ENCODE assay signal across 36 cellular contexts in genomic region chr18:79372991-79373390, GRCh38.
"Had no signal": no experiment of that assay in that cellular context is flagged by ENCODE, and none has a peak within 500 bp of the region (broad histone marks: within the 10 kb centered on the region; RNA-seq: fewer than 3 reads in every experiment).

No MANE protein-coding gene starts in this region.

- H3K4me1 ChIP-seq: breast epithelium, gastrocnemius medialis, neural progenitor cell, parathyroid adenoma, right atrium auricular region, testis had no signal

- H3K27ac ChIP-seq: breast epithelium, epithelial cell of prostate, esophagus squamous epithelium, gastrocnemius medialis, hepatocyte, neural progenitor cell, parathyroid adenoma, right atrium auricular region, testis, WERI-Rb-1 had no signal

- FAIRE-seq: keratinocyte, TTC549, urothelium cell line had no signal

- H3K27me3 ChIP-seq: breast epithelium, esophagus squamous epithelium, gastrocnemius medialis, hepatocyte, neural progenitor cell, right atrium auricular region, testis had no signal

- H3K27me3 Mint-ChIP-seq: activated naive CD4-positive, alpha-beta T cell treated with anti-CD3 and anti-CD28 coated beads, Interleukin-2, amount 10 ng/mL, durations not matched to agents 7 days and 5 days; activated naive CD8-positive, alpha-beta T cell treated with anti-CD3 and anti-CD28 coated beads, Interleukin-2, amount 50 U/mL, for 24 hours; central memory CD8-positive, alpha-beta T cell; dendritic cell treated with granulocyte-macrophage colony-stimulating factor and Interleukin-4, amounts not matched to agents 40 ng/mL and 50 ng/mL, for 4 days; stimulated activated memory B cell treated with anti-CD40 and anti-IgM and Interleukin-4, amounts not matched to agents 10 μg/mL and 1 μg/mL and 100 μg/mL, for 72 hours; stimulated activated naive CD8-positive, alpha-beta T cell treated with anti-CD3 and anti-CD28 coated beads, Interleukin-15, amount 100 ng/mL, for 72 hours had no signal

- H3K4me3 ChIP-seq: breast epithelium, esophagus squamous epithelium, gastrocnemius medialis, hepatocyte, neural progenitor cell, right atrium auricular region, smooth muscle cell, testis had no signal

- H3K9me3 ChIP-seq: breast epithelium, esophagus squamous epithelium, gastrocnemius medialis, right atrium auricular region, testis had no signal

- H3K4me3 Mint-ChIP-seq: activated naive CD4-positive, alpha-beta T cell treated with anti-CD3 and anti-CD28 coated beads, Interleukin-2, amount 10 ng/mL, durations not matched to agents 7 days and 5 days; activated naive CD8-positive, alpha-beta T cell treated with anti-CD3 and anti-CD28 coated beads, Interleukin-2, amount 50 U/mL, for 24 hours; central memory CD8-positive, alpha-beta T cell; dendritic cell treated with granulocyte-macrophage colony-stimulating factor and Interleukin-4, amounts not matched to agents 40 ng/mL and 50 ng/mL, for 4 days; natural killer cell; neural progenitor cell; stimulated activated memory B cell treated with anti-CD40 and anti-IgM and Interleukin-4, amounts not matched to agents 10 μg/mL and 1 μg/mL and 100 μg/mL, for 72 hours; stimulated activated naive CD8-positive, alpha-beta T cell treated with anti-CD3 and anti-CD28 coated beads, Interleukin-15, amount 100 ng/mL, for 72 hours; T-helper 1 cell treated with Interleukin-12 subunit alpha and Interleukin-12 subunit beta and Interleukin-4 antibody, amounts not matched to agents 30 μg/mL and 1 μg/mL, for 36 hours had no signal

- H3K36me3 ChIP-seq: breast epithelium, neural progenitor cell had no signal

- H3K27ac Mint-ChIP-seq: activated naive CD4-positive, alpha-beta T cell treated with anti-CD3 and anti-CD28 coated beads, Interleukin-2, amount 10 ng/mL, durations not matched to agents 7 days and 5 days; activated naive CD8-positive, alpha-beta T cell treated with anti-CD3 and anti-CD28 coated beads, Interleukin-2, amount 50 U/mL, for 24 hours; dendritic cell treated with granulocyte-macrophage colony-stimulating factor and Interleukin-4, amounts not matched to agents 40 ng/mL and 50 ng/mL, for 4 days; natural killer cell; neural progenitor cell; stimulated activated memory B cell treated with anti-CD40 and anti-IgM and Interleukin-4, amounts not matched to agents 10 μg/mL and 1 μg/mL and 100 μg/mL, for 72 hours; stimulated activated naive CD8-positive, alpha-beta T cell treated with anti-CD3 and anti-CD28 coated beads, Interleukin-15, amount 100 ng/mL, for 72 hours; T-helper 1 cell treated with Interleukin-12 subunit alpha and Interleukin-12 subunit beta and Interleukin-4 antibody, amounts not matched to agents 30 μg/mL and 1 μg/mL, for 36 hours had no signal

- DNase-seq: activated CD4-positive, alpha-beta T cell treated with anti-CD3 and anti-CD28 coated beads, Interleukin-2, amount 50 U/mL, for 1 hour; activated CD8-positive, alpha-beta memory T cell treated with anti-CD3 and anti-CD28 coated beads for 24 hours; activated effector memory CD4-positive, alpha-beta T cell treated with anti-CD3 and anti-CD28 coated beads, Interleukin-2, amount 50 U/mL, for 16 hours; activated naive CD4-positive, alpha-beta T cell treated with anti-CD3 and anti-CD28 coated beads, Interleukin-2, amount 10 ng/mL, durations not matched to agents 7 days and 5 days; activated naive CD8-positive, alpha-beta T cell treated with anti-CD3 and anti-CD28 coated beads, Interleukin-2, amount 50 U/mL, for 24 hours; amygdala; effector CD4-positive, alpha-beta T cell; esophagus squamous epithelium; gastrocnemius medialis; left colon; mesenchymal stem cell; natural killer cell; occipital lobe; stimulated activated CD4-positive, alpha-beta T cell treated with anti-CD3 and anti-CD28 coated beads, Interleukin-1b, Interleukin-23, amount 100 ng/mL, for 48 hours; stimulated activated CD4-positive, alpha-beta T cell treated with anti-CD3 and anti-CD28 coated beads, Interleukin-4, amount 100 ng/mL, for 4 hours; stimulated activated CD8-positive, alpha-beta memory T cell treated with anti-CD3 and anti-CD28 coated beads, Interleukin-4, amount 100 ng/mL, for 48 hours; stimulated activated naive CD8-positive, alpha-beta T cell treated with anti-CD3 and anti-CD28 coated beads, Interleukin-15, amount 100 ng/mL, for 72 hours; SW 1271; T-helper 9 cell; trophoblast cell; WERI-Rb-1 had no signal

- H3K9me3 Mint-ChIP-seq: activated naive CD4-positive, alpha-beta T cell treated with anti-CD3 and anti-CD28 coated beads, Interleukin-2, amount 10 ng/mL, durations not matched to agents 7 days and 5 days; activated naive CD8-positive, alpha-beta T cell treated with anti-CD3 and anti-CD28 coated beads, Interleukin-2, amount 50 U/mL, for 24 hours; central memory CD8-positive, alpha-beta T cell; dendritic cell treated with granulocyte-macrophage colony-stimulating factor and Interleukin-4, amounts not matched to agents 40 ng/mL and 50 ng/mL, for 4 days; natural killer cell; neural progenitor cell; stimulated activated memory B cell treated with anti-CD40 and anti-IgM and Interleukin-4, amounts not matched to agents 10 μg/mL and 1 μg/mL and 100 μg/mL, for 72 hours; stimulated activated naive CD8-positive, alpha-beta T cell treated with anti-CD3 and anti-CD28 coated beads, Interleukin-15, amount 100 ng/mL, for 72 hours; T-helper 1 cell treated with Interleukin-12 subunit alpha and Interleukin-12 subunit beta and Interleukin-4 antibody, amounts not matched to agents 30 μg/mL and 1 μg/mL, for 36 hours had no signal
